ENCODE assay signal across 26 cellular contexts in genomic region chr3:129033151-129033550, GRCh38. TPM values are rescaled to one million over a fixed set of nuclear protein-coding genes. Genes with fewer than 3 reads are reported as not detected.
"Had no signal": no experiment of that assay in that cellular context is flagged by ENCODE, and none has a peak within 500 bp of the region (broad histone marks: within the 10 kb centered on the region; RNA-seq: fewer than 3 reads in every experiment).

No MANE protein-coding gene starts in this region.

- H3K4me3 ChIP-seq: ascending aorta, body of pancreas had no signal

- FAIRE-seq: bronchial epithelial cell, RCC 7860 had no signal

- H3K27ac ChIP-seq: ascending aorta, body of pancreas, KMS-11, VCaP had no signal

- H3K4me2 ChIP-seq: KMS-11 had no signal

- H3K4me1 ChIP-seq: ascending aorta, body of pancreas had no signal

- H3K9me3 ChIP-seq: ascending aorta, body of pancreas had no signal

- H3K27me3 ChIP-seq: ascending aorta, body of pancreas had no signal

- H3K36me3 ChIP-seq: ascending aorta had no signal

- DNase-seq: activated CD4-positive, alpha-beta memory T cell treated with anti-CD3 and anti-CD28 coated beads for 36 hours; activated CD4-positive, alpha-beta T cell treated with anti-CD3 and anti-CD28 coated beads, Interleukin-2, amount 10 ng/mL, durations not matched to agents 7 days and 5 days; activated CD4-positive, CD25-positive, alpha-beta regulatory T cell; activated CD8-positive, alpha-beta memory T cell treated with anti-CD3 and anti-CD28 coated beads for 24 hours; activated naive CD4-positive, alpha-beta T cell treated with anti-CD3 and anti-CD28 coated beads, Interleukin-2, amount 50 U/mL, for 16 hours; activated T-cell treated with anti-CD3 and anti-CD28 coated beads, Interleukin-2, amount 50 U/mL, for 4 hours; amniotic stem cell; body of pancreas; central memory CD4-positive, alpha-beta T cell; NCI-H1092; NCI-H1417; NCI-H1694; NCI-H2029; NCI-H345; NCI-H510A treated with DMSO at 0.1 percent for 48 hours; NCI-H69; PC-3; SIG-M5; T-cell had no signal

RNA-seq across cellular contexts. Expression of gene GP9, which starts 27.4 kb away (rescaled TPM):
- total RNA-seq: activated CD4-positive, alpha-beta memory T cell treated with anti-CD3 and anti-CD28 coated beads for 36 hours; activated CD4-positive, alpha-beta T cell treated with anti-CD3 and anti-CD28 coated beads, Interleukin-2, amount 10 ng/mL, durations not matched to agents 7 days and 5 days; activated T-cell treated with anti-CD3 and anti-CD28 coated beads, Interleukin-2, amount 50 U/mL, for 4 hours; ascending aorta; body of pancreas; bronchial epithelial cell; MCF 10A; PC-3; T-cell; T-helper 2 cell treated with Interferon-gamma antibody and Interleukin-4, amounts not matched to agents 100 ng/mL and 5 ng/mL, for 36 hours had no signal

RNA-seq across cellular contexts. Expression of gene EFCC1, which starts 32.0 kb away (rescaled TPM):
- total RNA-seq: MCF 10A, PC-3 had no signal

RNA-seq across cellular contexts. Expression of gene CFAP92, which starts 39.3 kb away (rescaled TPM):
- total RNA-seq: ascending aorta; body of pancreas; T-helper 2 cell treated with Interferon-gamma antibody and Interleukin-4, amounts not matched to agents 100 ng/mL and 5 ng/mL, for 36 hours had no signal
